Comparison of ENCODE assay signal across 9 cellular contexts in genomic region chr6:36095497-36096391, GRCh38. TPM values are rescaled to one million over a fixed set of nuclear protein-coding genes. Genes with fewer than 3 reads are reported as not detected.
A peak's percentile ranks its signal among the peaks of the same experiment; 100 is the strongest.
DNase-seq lines count a peak whose midpoint lies in the region; ATAC-seq and TF ChIP-seq lines count a peak whose summit lies in the region.
"Had no signal": no experiment of that assay in that cellular context is flagged by ENCODE, and none has a peak within 500 bp of the region (broad histone marks: within the 10 kb centered on the region; RNA-seq: fewer than 3 reads in every experiment).

No MANE protein-coding gene starts in this region.

- ATAC-seq in activated T-cell treated with anti-CD3 and anti-CD28 coated beads, Interleukin-2, amount 50 U/mL, for 72 hours (replicated peaks in 1 of 2): peak; percentile 30 to 39
- ATAC-seq in stimulated activated effector memory CD8-positive, alpha-beta T cell treated with anti-CD3 and anti-CD28 coated beads, Interleukin-12 subunit alpha, Interleukin-12 subunit beta, amount 100 ng/mL, for 72 hours: peak; percentile 17
- ATAC-seq in PC-3: no peak

- no peak overlapping the region for H3K27ac ChIP-seq in PC-3 (ENCODE audit: low read length)

- H2AFZ ChIP-seq in PC-3 (ENCODE audit: low read length): no peak overlapping the region

- no peak for DNase-seq in activated T-cell treated with anti-CD3 and anti-CD28 coated beads, Interleukin-2, amount 50 U/mL, for 72 hours
- DNase-seq in activated T-cell treated with anti-CD3 and anti-CD28 coated beads for 4 hours (no peak), NCI-H2227 (lab: John Stamatoyannopoulos, UW; ENCODE audit: unreplicated experiment) (peak; percentile 73), glutamatergic neuron (no peak), D341Med (ENCODE audit: low spot score) (no peak), PC-3 (no peak)
- no peak for DNase-seq in stimulated activated effector memory CD8-positive, alpha-beta T cell treated with anti-CD3 and anti-CD28 coated beads, Interleukin-12 subunit alpha, Interleukin-12 subunit beta, amount 100 ng/mL, for 72 hours (ENCODE audit: low spot score in 2 of 2)
- no peak for DNase-seq in NK-92 treated with Interleukin-12 subunit alpha and Interleukin-12 subunit beta, amount 100 ng/mL, for 24 hours (lab: John Stamatoyannopoulos, UW)

- peaks cover 22% of the 10 kb centered on the region; the same call in 1 of the 2 replicates for H3K36me3 ChIP-seq in PC-3 (ENCODE audit: low read depth, low read length)

- intact Hi-C loops in PC-3 (cut with micrococcal nuclease): loop anchor here (1.0 kb wide), 1 partner anchor 68 kb away; the partner anchor contains the start of gene MAPK14

- peak; percentile 53 for TF ChIP-seq CTCF in glutamatergic neuron (IDR thresholded peaks at IDR 0.05; ENCODE audit: partially characterized antibody, unreplicated experiment)
- no peak; the same call in 1 of the 2 replicates for TF ChIP-seq CTCF in PC-3 (conservative IDR thresholded peaks at IDR 0.05; ENCODE audit: low read depth, low read length)

- POLR2A ChIA-PET in PC-3 (lab: Charles Lee; ENCODE audit: unreplicated experiment): no interaction called here

- H3K9me3 ChIP-seq in PC-3 (ENCODE audit: low read length): no peaks in the 10 kb centered on the region

- peak overlapping the region; percentile 28 for H3K27ac Mint-ChIP-seq in activated T-cell treated with anti-CD3 and anti-CD28 coated beads, Interleukin-2, amount 50 U/mL, for 72 hours
- peak overlapping the region; percentile 53 for H3K27ac Mint-ChIP-seq in glutamatergic neuron (ENCODE audit: unreplicated experiment)
- H3K27ac Mint-ChIP-seq in stimulated activated effector memory CD8-positive, alpha-beta T cell treated with anti-CD3 and anti-CD28 coated beads, Interleukin-12 subunit alpha, Interleukin-12 subunit beta, amount 100 ng/mL, for 72 hours: peak overlapping the region; percentile 23

- H3K4me3 ChIP-seq in PC-3 (ENCODE audit: low read length): no peak overlapping the region

- H3K4me1 Mint-ChIP-seq in activated T-cell treated with anti-CD3 and anti-CD28 coated beads, Interleukin-2, amount 50 U/mL, for 72 hours (ENCODE audit: low read depth): peaks cover 39% of the 10 kb centered on the region
- peaks cover 23% of the 10 kb centered on the region for H3K4me1 Mint-ChIP-seq in glutamatergic neuron (ENCODE audit: low read depth, unreplicated experiment)
- H3K4me1 Mint-ChIP-seq in stimulated activated effector memory CD8-positive, alpha-beta T cell treated with anti-CD3 and anti-CD28 coated beads, Interleukin-12 subunit alpha, Interleukin-12 subunit beta, amount 100 ng/mL, for 72 hours: peaks cover 37% of the 10 kb centered on the region

- no peaks in the 10 kb centered on the region for H3K27me3 ChIP-seq in PC-3 (ENCODE audit: low read length)

- H3K27me3 Mint-ChIP-seq in activated T-cell treated with anti-CD3 and anti-CD28 coated beads, Interleukin-2, amount 50 U/mL, for 72 hours (ENCODE audit: low read depth): no peaks in the 10 kb centered on the region
- H3K27me3 Mint-ChIP-seq in glutamatergic neuron (ENCODE audit: unreplicated experiment): peaks cover 2% of the 10 kb centered on the region
- H3K27me3 Mint-ChIP-seq: stimulated activated naive CD8-positive, alpha-beta T cell treated with anti-CD3 and anti-CD28 coated beads, Interleukin-15, Interleukin-2, amounts not matched to agents 100 ng/mL and 50 ng/mL, for 24 hours had no signal

- no peak overlapping the region for H3K4me3 Mint-ChIP-seq in activated T-cell treated with anti-CD3 and anti-CD28 coated beads, Interleukin-2, amount 50 U/mL, for 72 hours
- H3K4me3 Mint-ChIP-seq in glutamatergic neuron (ENCODE audit: unreplicated experiment): peak overlapping the region; percentile 24
- H3K4me3 Mint-ChIP-seq in stimulated activated effector memory CD8-positive, alpha-beta T cell treated with anti-CD3 and anti-CD28 coated beads, Interleukin-12 subunit alpha, Interleukin-12 subunit beta, amount 100 ng/mL, for 72 hours: no peak overlapping the region
- H3K4me3 Mint-ChIP-seq: stimulated activated naive CD8-positive, alpha-beta T cell treated with anti-CD3 and anti-CD28 coated beads, Interleukin-15, Interleukin-2, amounts not matched to agents 100 ng/mL and 50 ng/mL, for 24 hours had no signal

- no TSS peak for BruUV-seq in PC-3 (replicated peaks; lab: Mats Ljungman, UMichigan)

- CTCF ChIA-PET in PC-3 (lab: Charles Lee): interaction anchor here (0.5 to 1.1 kb wide), 3 partner anchors 66 to 144 kb away, joined by 3 read pairs; no protein-coding TSS in a partner anchor

- H4K20me1 ChIP-seq in PC-3 (ENCODE audit: low read length): no peaks in the 10 kb centered on the region

- H3F3A ChIP-seq in PC-3 (ENCODE audit: low read length, unreplicated experiment): no peaks in the 10 kb centered on the region

- peaks cover 8% of the 10 kb centered on the region for H3K4me1 ChIP-seq in PC-3 (ENCODE audit: insufficient read depth, low read length)

- no peak overlapping the region for H3K9ac ChIP-seq in PC-3 (ENCODE audit: low read length)

- H3K36me3 Mint-ChIP-seq in activated T-cell treated with anti-CD3 and anti-CD28 coated beads, Interleukin-2, amount 50 U/mL, for 72 hours (ENCODE audit: insufficient read depth in 2 of 2): peaks cover 0 to under 1% of the 10 kb centered on the region in 2 donors
- no peaks in the 10 kb centered on the region for H3K36me3 Mint-ChIP-seq in glutamatergic neuron (ENCODE audit: unreplicated experiment)
- peaks cover 32% of the 10 kb centered on the region for H3K36me3 Mint-ChIP-seq in stimulated activated effector memory CD8-positive, alpha-beta T cell treated with anti-CD3 and anti-CD28 coated beads, Interleukin-12 subunit alpha, Interleukin-12 subunit beta, amount 100 ng/mL, for 72 hours

- H3K9me3 Mint-ChIP-seq in activated T-cell treated with anti-CD3 and anti-CD28 coated beads, Interleukin-2, amount 50 U/mL, for 72 hours: no peaks in the 10 kb centered on the region
- no peaks in the 10 kb centered on the region for H3K9me3 Mint-ChIP-seq in glutamatergic neuron (ENCODE audit: unreplicated experiment)
- H3K9me3 Mint-ChIP-seq in stimulated activated effector memory CD8-positive, alpha-beta T cell treated with anti-CD3 and anti-CD28 coated beads, Interleukin-12 subunit alpha, Interleukin-12 subunit beta, amount 100 ng/mL, for 72 hours: no peaks in the 10 kb centered on the region
- H3K9me3 Mint-ChIP-seq: stimulated activated naive CD8-positive, alpha-beta T cell treated with anti-CD3 and anti-CD28 coated beads, Interleukin-15, Interleukin-2, amounts not matched to agents 100 ng/mL and 50 ng/mL, for 24 hours had no signal

- H3K9me2 ChIP-seq in PC-3 (replicated peaks; ENCODE audit: low read length): no peaks in the 10 kb centered on the region

- no peak overlapping the region for H3K4me2 ChIP-seq in PC-3 (ENCODE audit: low read length)

- no peaks in the 10 kb centered on the region for H3K79me2 ChIP-seq in PC-3 (ENCODE audit: low read length)

RNA-seq across cellular contexts. Expression of gene MAPK13, which starts 34.6 kb away (rescaled TPM):
- total RNA-seq in activated T-cell treated with anti-CD3 and anti-CD28 coated beads, Interleukin-2, amount 50 U/mL, for 72 hours: 10 to 100 TPM; 50.7 to 68.2 TPM
- total RNA-seq in glutamatergic neuron (ENCODE audit: unreplicated experiment) (4.2 TPM), PC-3 (2014; rRNA removed) (36.9 and 41.4 TPM in 2 replicates)
